13 cellular contexts compared by ENCODE assay signal in genomic region chr11:117610045-117610444, GRCh38.
DNase-seq lines count a peak whose midpoint lies in the region; ATAC-seq, FAIRE-seq and TF ChIP-seq lines count a peak whose summit lies in the region.
"Had no signal": no experiment of that assay in that cellular context is flagged by ENCODE, and none has a peak within 500 bp of the region (broad histone marks: within the 10 kb centered on the region; RNA-seq: fewer than 3 reads in every experiment).

No MANE protein-coding gene starts in this region.

- peak; percentile 83 for FAIRE-seq in GM18507 (lab: Jason Lieb, UNC)

- H3K36me3 Mint-ChIP-seq in T-helper 2 cell treated with Interferon-gamma antibody and Interleukin-4, amounts not matched to agents 5 μg/mL and 100 μg/mL, for 36 hours (ENCODE audit: low read depth) = no peaks in the 10 kb centered on the region
- no peaks in the 10 kb centered on the region for H3K36me3 Mint-ChIP-seq in progenitor cell of endocrine pancreas (ENCODE audit: insufficient read depth)

- H3K4me3 Mint-ChIP-seq in T-helper 2 cell treated with Interferon-gamma antibody and Interleukin-4, amounts not matched to agents 5 μg/mL and 100 μg/mL, for 36 hours = no peak overlapping the region
- H3K4me3 Mint-ChIP-seq in progenitor cell of endocrine pancreas (ENCODE audit: low read depth) = no peak overlapping the region
- H3K4me3 Mint-ChIP-seq: central memory CD8-positive, alpha-beta T cell had no signal

- no peak for TF ChIP-seq CTCF in progenitor cell of endocrine pancreas (IDR thresholded peaks at IDR 0.05; ENCODE audit: unreplicated experiment)

- DNase-seq in activated T-cell treated with anti-CD3 and anti-CD28 coated beads for 48 hours (ENCODE audit: low read depth) (peak; percentile 8), GM18507 (ENCODE audit: extremely low spot score, insufficient read length, low read depth) (peak; percentile 29), kidney tubule cell (ENCODE audit: low spot score) (peak; percentile 92), DMS153 treated with DMSO at 0.1 percent for 48 hours (lab: John Stamatoyannopoulos, UW; ENCODE audit: unreplicated experiment) (no peak), progenitor cell of endocrine pancreas (ENCODE audit: low spot score, unreplicated experiment) (no peak)
- no peak for DNase-seq in activated T-cell treated with anti-CD3 and anti-CD28 coated beads, Interleukin-2, amount 50 U/mL, for 1 hour
- DNase-seq in T-helper 2 cell treated with Interferon-gamma antibody and Interleukin-4, amounts not matched to agents 5 μg/mL and 100 μg/mL, for 36 hours (ENCODE audit: low spot score) = peak; percentile 21
- DNase-seq: DND-41, erythroblast, NCI-H187 treated with DMSO at 0.1 percent for 48 hours, tibial artery had no signal

- no peak for ATAC-seq in HG02938 (IDR thresholded peaks at IDR 0.05; ENCODE audit: unreplicated experiment)

- H3K27ac Mint-ChIP-seq in T-helper 2 cell treated with Interferon-gamma antibody and Interleukin-4, amounts not matched to agents 5 μg/mL and 100 μg/mL, for 36 hours = no peak overlapping the region
- H3K27ac Mint-ChIP-seq in progenitor cell of endocrine pancreas = no peak overlapping the region

- peaks cover 5% of the 10 kb centered on the region for H3K27me3 Mint-ChIP-seq in T-helper 2 cell treated with Interferon-gamma antibody and Interleukin-4, amounts not matched to agents 5 μg/mL and 100 μg/mL, for 36 hours (ENCODE audit: low read depth)
- peaks cover 23% of the 10 kb centered on the region for H3K27me3 Mint-ChIP-seq in progenitor cell of endocrine pancreas

- H3K9me3 Mint-ChIP-seq in T-helper 2 cell treated with Interferon-gamma antibody and Interleukin-4, amounts not matched to agents 5 μg/mL and 100 μg/mL, for 36 hours = no peaks in the 10 kb centered on the region
- no peaks in the 10 kb centered on the region for H3K9me3 Mint-ChIP-seq in progenitor cell of endocrine pancreas (ENCODE audit: low read depth)
- H3K9me3 Mint-ChIP-seq: central memory CD8-positive, alpha-beta T cell had no signal

- H3K4me1 Mint-ChIP-seq in T-helper 2 cell treated with Interferon-gamma antibody and Interleukin-4, amounts not matched to agents 5 μg/mL and 100 μg/mL, for 36 hours (ENCODE audit: low read depth) = peaks cover 15% of the 10 kb centered on the region
- peaks cover 25% of the 10 kb centered on the region for H3K4me1 Mint-ChIP-seq in progenitor cell of endocrine pancreas (ENCODE audit: low read depth)

Comparison
In these comparisons a context has a peak if more than half of its experiments do, and no peak if none do; other contexts are left out.
1. DNase-seq: peak in activated T-cell treated with anti-CD3 and anti-CD28 coated beads for 48 hours (single experiment), GM18507 (single experiment), T-helper 2 cell treated with Interferon-gamma antibody and Interleukin-4, amounts not matched to agents 5 μg/mL and 100 μg/mL, for 36 hours (single experiment) and kidney tubule cell (single experiment); none in activated T-cell treated with anti-CD3 and anti-CD28 coated beads, Interleukin-2, amount 50 U/mL, for 1 hour (single experiment), DMS153 treated with DMSO at 0.1 percent for 48 hours (single experiment) and progenitor cell of endocrine pancreas (single experiment).